Comparison of ENCODE assay signal across 24 cellular contexts in the genomic region with DNA sequence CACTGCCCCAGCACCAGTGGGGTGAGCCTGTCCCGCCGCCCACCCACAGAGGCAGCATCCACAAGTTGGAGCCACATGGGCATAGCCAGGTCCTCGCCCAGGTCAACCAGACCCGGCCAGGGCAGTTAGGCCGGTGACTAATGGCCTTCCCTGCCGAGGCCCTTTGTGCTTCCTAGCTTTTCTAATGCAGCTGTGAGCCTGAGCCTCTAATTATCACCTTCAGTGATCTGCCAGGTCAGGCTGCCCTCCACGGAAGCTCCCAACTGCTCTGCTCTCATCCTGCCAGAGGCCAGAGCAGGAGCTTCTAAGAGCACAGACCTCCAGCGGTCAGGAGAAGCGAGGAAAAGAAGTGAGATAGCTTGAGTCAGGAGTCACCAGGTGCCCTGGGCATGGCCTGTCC.
A peak's percentile ranks its signal among the peaks of the same experiment; 100 is the strongest.
DNase-seq lines count a peak whose midpoint lies in the region; ATAC-seq and TF ChIP-seq lines count a peak whose summit lies in the region.
"Had no signal": no experiment of that assay in that cellular context is flagged by ENCODE, and none has a peak within 500 bp of the region (broad histone marks: within the 10 kb centered on the region; RNA-seq: fewer than 3 reads in every experiment).

No MANE protein-coding gene starts in this region.

- no peak overlapping the region for H3K4me2 ChIP-seq in mesendoderm (ENCODE audit: low read length)

- POLR2A ChIA-PET in HEK293 (lab: Yijun Ruan, JAX): no interaction called here

- H3K79me1 ChIP-seq in mesendoderm (ENCODE audit: low read length): no peaks in the 10 kb centered on the region

- TF ChIP-seq CTCF in HEK293 (tag by site-specific recombination; IDR thresholded peaks at IDR 0.05) (no peak), WERI-Rb-1 (IDR thresholded peaks at IDR 0.05; ENCODE audit: low read depth, low read length) (no peak), natural killer cell (IDR thresholded peaks at IDR 0.05) (no peak)

- no peak overlapping the region for H2BK15ac ChIP-seq in mesendoderm (replicated peaks; ENCODE audit: low read depth)

- H3K27me3 ChIP-seq in WERI-Rb-1 (ENCODE audit: insufficient read depth, low read depth, severe bottlenecking) (no peaks in the 10 kb centered on the region), mesendoderm (ENCODE audit: insufficient read depth, low read length, poor library complexity) (no peaks in the 10 kb centered on the region)
- H3K27me3 ChIP-seq: BE2C had no signal

- no peak overlapping the region for H3K27ac ChIP-seq in HEK293 (ENCODE audit: extremely low read depth, low read depth, low read length)
- H3K27ac ChIP-seq in WERI-Rb-1: no peak overlapping the region
- no peak overlapping the region for H3K27ac ChIP-seq in mesendoderm (ENCODE audit: low read depth, low read length)
- H3K27ac ChIP-seq: SJCRH30 had no signal

- no peaks in the 10 kb centered on the region for H3K27me3 Mint-ChIP-seq in natural killer cell (ENCODE audit: low read depth in 2 of 2)
- H3K27me3 Mint-ChIP-seq: IgD-negative memory B cell had no signal

- H3K4me1 Mint-ChIP-seq in natural killer cell: no peaks in the 10 kb centered on the region
- H3K4me1 Mint-ChIP-seq: CD14-positive monocyte, IgD-negative memory B cell had no signal

- no peaks in the 10 kb centered on the region for H3K9me3 Mint-ChIP-seq in natural killer cell

- no peaks in the 10 kb centered on the region for H3K36me3 ChIP-seq in HEK293 (ENCODE audit: control insufficient read depth in 2 of 2, insufficient read depth in 1 of 2, low read length in 2 of 2)
- no peaks in the 10 kb centered on the region for H3K36me3 ChIP-seq in WERI-Rb-1
- H3K36me3 ChIP-seq in mesendoderm (ENCODE audit: control insufficient read depth, insufficient read depth, low read length): no peaks in the 10 kb centered on the region
- H3K36me3 ChIP-seq: BE2C, SJCRH30 had no signal

- intact Hi-C loops in natural killer cell (cut with micrococcal nuclease): no loop called here

- no peaks in the 10 kb centered on the region for H3K36me3 Mint-ChIP-seq in natural killer cell
- H3K36me3 Mint-ChIP-seq: CD14-positive monocyte, IgD-negative memory B cell had no signal

- no peak overlapping the region for H2AK5ac ChIP-seq in mesendoderm (ENCODE audit: low read length)

- WGBS in mesendoderm (ENCODE audit: extremely low coverage, insufficient coverage, low lambda C conversion rate): no CpG with 5 or more reads among the region's 9 CpGs

- H3K4me1 ChIP-seq in HEK293 (ENCODE audit: control insufficient read depth, insufficient read depth, low read length): no peaks in the 10 kb centered on the region
- H3K4me1 ChIP-seq in mesendoderm (ENCODE audit: control insufficient read depth, low read depth, low read length): no peaks in the 10 kb centered on the region
- H3K4me1 ChIP-seq: SJCRH30 had no signal

- H3K4me3 ChIP-seq in HEK293 (ENCODE audit: low read depth, low read length): no peak overlapping the region
- H3K4me3 ChIP-seq in WERI-Rb-1 (ENCODE audit: low read depth, low read length): no peak overlapping the region
- no peak overlapping the region for H3K4me3 ChIP-seq in mesendoderm (ENCODE audit: low read length)
- H3K4me3 ChIP-seq: SJCRH30 had no signal

- no peak overlapping the region for H4K5ac ChIP-seq in mesendoderm (ENCODE audit: low read length)

- H3K9me3 ChIP-seq in HEK293 (ENCODE audit: control insufficient read depth, insufficient read depth, low read depth, low read length): no peaks in the 10 kb centered on the region
- H3K9me3 ChIP-seq in WERI-Rb-1 (ENCODE audit: severe bottlenecking): peaks cover 7% of the 10 kb centered on the region
- H3K9me3 ChIP-seq: SJCRH30 had no signal

- ATAC-seq in stimulated activated naive CD8-positive, alpha-beta T cell treated with anti-CD3 and anti-CD28 coated beads, Interleukin-15, Interleukin-2, amounts not matched to agents 100 U/mL and 50 U/mL, for 24 hours: no peak
- ATAC-seq in HG02885 (IDR thresholded peaks at IDR 0.05; ENCODE audit: poor library complexity, unreplicated experiment) (no peak), natural killer cell (no peak)
- ATAC-seq: PC-3 had no signal

- no peak overlapping the region for H3K27ac Mint-ChIP-seq in natural killer cell
- H3K27ac Mint-ChIP-seq: CD14-positive monocyte, HFFc6, IgD-negative memory B cell had no signal

- H3K9ac ChIP-seq in mesendoderm (ENCODE audit: low read length): no peak overlapping the region

- H3K18ac ChIP-seq in mesendoderm (ENCODE audit: low read length): no peak overlapping the region

- no peak overlapping the region for H3K56ac ChIP-seq in mesendoderm (ENCODE audit: low read length)

- H2BK120ac ChIP-seq in mesendoderm (ENCODE audit: low read depth, low read length): no peak overlapping the region

- DNase-seq in NCI-H146 (lab: John Stamatoyannopoulos, UW) (peak; percentile 20), NCI-H146 treated with DMSO at 0.1 percent for 48 hours (lab: John Stamatoyannopoulos, UW; ENCODE audit: unreplicated experiment) (no peak), WERI-Rb-1 (peak; percentile 39), mesendoderm (peak; percentile 74), natural killer cell (no peak)
- DNase-seq in stimulated activated naive CD8-positive, alpha-beta T cell treated with anti-CD3 and anti-CD28 coated beads, Interleukin-15, Interleukin-2, amounts not matched to agents 100 U/mL and 50 U/mL, for 24 hours: no peak
- DNase-seq: 8988T, ACHN, BE2C, Calu3, DND-41, H7, HFFc6, NCI-H1092 treated with DMSO at 0.1 percent for 48 hours, NCI-H1694, NCI-H2029 treated with DMSO at 0.1 percent for 48 hours, NCI-H2227 treated with DMSO at 0.1 percent for 48 hours, NCI-H510A, PC-3, SJCRH30 had no signal

- no peak overlapping the region for H4K8ac ChIP-seq in mesendoderm (ENCODE audit: low read depth, low read length)

- no peaks in the 10 kb centered on the region for H3K79me2 ChIP-seq in mesendoderm (ENCODE audit: control insufficient read depth, insufficient read depth, low read length)

- CTCF ChIA-PET in HEK293 (lab: Yijun Ruan, JAX): interaction anchor here (1.3 kb wide), 1 partner anchor 20 kb away, joined by 6 read pairs; no protein-coding TSS in a partner anchor

- H3K4ac ChIP-seq in mesendoderm (ENCODE audit: low read depth, low read length): no peak overlapping the region

- H3K23ac ChIP-seq in mesendoderm (ENCODE audit: low read length): no peak overlapping the region

- H3K4me3 Mint-ChIP-seq in natural killer cell: no peak overlapping the region
- H3K4me3 Mint-ChIP-seq: CD14-positive monocyte, HFFc6 had no signal

- H2BK5ac ChIP-seq in mesendoderm (ENCODE audit: low read length): no peak overlapping the region

TF ChIP-seq in HEK293, 187 proteins besides CTCF, POLR2A, EP300 and RAD21:
- TF ChIP-seq KLF1 (tag by site-specific recombination; IDR thresholded peaks at IDR 0.05): no peak
- TF ChIP-seq ZIC2 (tag by site-specific recombination; IDR thresholded peaks at IDR 0.05): peak; percentile 47; the same call in 1 of the 2 replicates

Comparison
In these comparisons a context has a peak if more than half of its experiments do, and no peak if none do; other contexts are left out.
1. DNase-seq: peak in NCI-H146 (single experiment), WERI-Rb-1 (single experiment) and mesendoderm (single experiment); none in NCI-H146 treated with DMSO at 0.1 percent for 48 hours (single experiment), stimulated activated naive CD8-positive, alpha-beta T cell treated with anti-CD3 and anti-CD28 coated beads, Interleukin-15, Interleukin-2, amounts not matched to agents 100 U/mL and 50 U/mL, for 24 hours (single experiment) and natural killer cell (single experiment).